ENCODE assay signal across 11 cellular contexts in genomic region chr13:25874907-25875306, GRCh38.
DNase-seq lines count a peak whose midpoint lies in the region; ATAC-seq and TF ChIP-seq lines count a peak whose summit lies in the region.
"Had no signal": no experiment of that assay in that cellular context is flagged by ENCODE, and none has a peak within 500 bp of the region (broad histone marks: within the 10 kb centered on the region; RNA-seq: fewer than 3 reads in every experiment).

No MANE protein-coding gene starts in this region.

- H3K27me3 ChIP-seq in spleen (replicated peaks in 1 of 7): no peaks in the 10 kb centered on the region
- H3K27me3 ChIP-seq: SJSA1 had no signal

- TF ChIP-seq POLR2A in spleen (IDR thresholded peaks at IDR 0.05): no peak

- ATAC-seq in HG03108 (IDR thresholded peaks at IDR 0.05; ENCODE audit: unreplicated experiment) (no peak), HG03045 (IDR thresholded peaks at IDR 0.05; ENCODE audit: unreplicated experiment) (no peak)

- intact Hi-C loops in spleen (cut with DNase I; ENCODE audit: low total_unique reads): no loop called here

- peak overlapping the region in 5 of 8 donors; percentile 26 to 58 (median 39) for H3K27ac ChIP-seq in spleen
- H3K27ac ChIP-seq: KMS-11, prostate gland, SJSA1 had no signal

- 25 to 40% (median 27%) methylated on average over 6 of the region's 6 CpGs for WGBS in spleen, 5 donors

- H3K9me3 ChIP-seq in spleen: no peaks in the 10 kb centered on the region
- H3K9me3 ChIP-seq: prostate gland, SJSA1 had no signal

- DNase-seq in AML-193 (lab: John Stamatoyannopoulos, UW) (peak; percentile 40 to 47), RPMI8226 (peak; percentile 9), activated T-cell treated with anti-CD3 and anti-CD28 coated beads for 48 hours (ENCODE audit: low read depth) (peak; percentile 25), spleen (peak; percentile 82), foreskin fibroblast (no peak), GDM1 (lab: John Stamatoyannopoulos, UW) (no peak)

- H3K4me3 ChIP-seq in spleen (no peak overlapping the region), foreskin fibroblast (ENCODE audit: low read depth in 1 of 2, low read length in 2 of 2) (no peak overlapping the region)
- H3K4me3 ChIP-seq: prostate gland, SJSA1 had no signal

- H3K36me3 ChIP-seq in spleen: no peaks in the 10 kb centered on the region
- H3K36me3 ChIP-seq: prostate gland, SJSA1 had no signal

- TF ChIP-seq CTCF in spleen (IDR thresholded peaks at IDR 0.05 in 8 of 11, conservative IDR thresholded peaks at IDR 0.05 in 3 of 11) (no peak), foreskin fibroblast (IDR thresholded peaks at IDR 0.05; ENCODE audit: low read depth, low read length) (no peak)

- peaks cover 0 to 8% (median 0%) of the 10 kb centered on the region in 6 donors for H3K4me1 ChIP-seq in spleen
- H3K4me1 ChIP-seq: prostate gland, SJSA1 had no signal

Comparison
In these comparisons a context has a peak if more than half of its experiments do, and no peak if none do; other contexts are left out.
1. DNase-seq: peak in AML-193 (2 of 2), RPMI8226 (single experiment), activated T-cell treated with anti-CD3 and anti-CD28 coated beads for 48 hours (single experiment) and spleen (single experiment); none in foreskin fibroblast (0 of 2) and GDM1 (single experiment).